15 cellular contexts compared by ENCODE assay signal in genomic region chr15:42065008-42065407, GRCh38. TPM values are rescaled to one million over a fixed set of nuclear protein-coding genes. Genes with fewer than 3 reads are reported as not detected.
DNase-seq lines count a peak whose midpoint lies in the region; ATAC-seq and TF ChIP-seq lines count a peak whose summit lies in the region.
"Had no signal": no experiment of that assay in that cellular context is flagged by ENCODE, and none has a peak within 500 bp of the region (broad histone marks: within the 10 kb centered on the region; RNA-seq: fewer than 3 reads in every experiment).

No MANE protein-coding gene starts in this region.

- no peaks in the 10 kb centered on the region for H3K9me3 ChIP-seq in DND-41 (ENCODE audit: insufficient read depth, low read length, severe bottlenecking)
- H3K9me3 ChIP-seq: sigmoid colon had no signal

- H3K4me1 ChIP-seq in DND-41 (ENCODE audit: insufficient read depth, low read length), result no peaks in the 10 kb centered on the region
- H3K4me1 ChIP-seq: sigmoid colon had no signal

- TF ChIP-seq CTCF in DND-41 (IDR thresholded peaks at IDR 0.05; ENCODE audit: borderline replicate concordance, extremely low read depth, low read length, poor library complexity, severe bottlenecking), result no peak

- DNase-seq in DND-41 (peak; percentile 17), Kasumi-1 (lab: John Stamatoyannopoulos, UW) (peak; percentile 44 to 62), lung microvascular endothelial cell (ENCODE audit: low read depth in 2 of 2) (peak; percentile 51 to 92), T1000 (lab: John Stamatoyannopoulos, UW) (no peak), T-helper 2 cell (no peak), ACHN (no peak)
- DNase-seq in activated CD8-positive, alpha-beta memory T cell treated with anti-CD3 and anti-CD28 coated beads, Interleukin-2, amount 50 U/mL, for 48 hours, result peak; percentile 46
- no peak for DNase-seq in stimulated activated naive CD4-positive, alpha-beta T cell (lab: John Stamatoyannopoulos, UW)
- DNase-seq: COR-L47, sigmoid colon had no signal

- no peak overlapping the region for H3K4me3 ChIP-seq in DND-41 (ENCODE audit: low read depth in 1 of 2, low read length in 2 of 2)
- H3K4me3 ChIP-seq: sigmoid colon had no signal

- no peaks in the 10 kb centered on the region for H3K36me3 ChIP-seq in DND-41 (ENCODE audit: insufficient read depth, low read length)
- H3K36me3 ChIP-seq: sigmoid colon had no signal

- no peaks in the 10 kb centered on the region for H3K79me2 ChIP-seq in DND-41 (ENCODE audit: insufficient read depth, low read length)

- H2AFZ ChIP-seq in DND-41 (ENCODE audit: low read depth, low read length), result no peak overlapping the region

- no peak overlapping the region for H3K9ac ChIP-seq in DND-41 (ENCODE audit: low read depth, low read length)
- H3K9ac ChIP-seq: KMS-11 had no signal

- H3K4me2 ChIP-seq in DND-41 (ENCODE audit: insufficient read depth, low read length), result no peak overlapping the region
- H3K4me2 ChIP-seq: KMS-11 had no signal

- H3K27ac ChIP-seq in DND-41 (ENCODE audit: low read length), result no peak overlapping the region
- H3K27ac ChIP-seq: KMS-11, sigmoid colon, VCaP had no signal

- in situ Hi-C loops in ACHN (cut with HindIII; ENCODE audit: low pct_ligation_motif_present, low pct_unique_long_range_greater_than_20kb, low sequenced_read_pairs), result no loop called here

- ATAC-seq in DND-41 (ENCODE audit: insufficient read depth, low read depth), result peak; percentile 58; the same call in 1 of the 3 replicates

- H3K27me3 ChIP-seq in DND-41 (ENCODE audit: insufficient read depth, low read length, poor library complexity), result no peaks in the 10 kb centered on the region

- no peaks in the 10 kb centered on the region for H4K20me1 ChIP-seq in DND-41 (ENCODE audit: insufficient read depth, low read length)

RNA-seq across cellular contexts. Expression of gene PLA2G4D, which starts 29.4 kb away (rescaled TPM):
- total RNA-seq in lung microvascular endothelial cell, result not detected in 2 replicates
- total RNA-seq: chondrocyte, glomerular endothelial cell, mononuclear cell had no signal

RNA-seq across cellular contexts. Expression of gene PLA2G4E, which starts 44.2 kb away (rescaled TPM):
- total RNA-seq in lung microvascular endothelial cell, result not detected in 2 replicates
- total RNA-seq: chondrocyte, glomerular endothelial cell, mononuclear cell, sigmoid colon had no signal

Comparison
In these comparisons a context has a peak if more than half of its experiments do, and no peak if none do; other contexts are left out.
1. DNase-seq: peak in DND-41 (single experiment), Kasumi-1 (2 of 2), activated CD8-positive, alpha-beta memory T cell treated with anti-CD3 and anti-CD28 coated beads, Interleukin-2, amount 50 U/mL, for 48 hours (single experiment) and lung microvascular endothelial cell (2 of 2); none in stimulated activated naive CD4-positive, alpha-beta T cell (0 of 6), T1000 (single experiment), T-helper 2 cell (0 of 5) and ACHN (single experiment).